In genomic region chr7:114416089-114416990, GRCh38 we compare ENCODE assay signal across 14 cellular contexts. TPM values are rescaled to one million over a fixed set of nuclear protein-coding genes. Genes with fewer than 3 reads are reported as not detected.
DNase-seq lines count a peak whose midpoint lies in the region; ATAC-seq and TF ChIP-seq lines count a peak whose summit lies in the region.
"Had no signal": no experiment of that assay in that cellular context is flagged by ENCODE, and none has a peak within 500 bp of the region (broad histone marks: within the 10 kb centered on the region; RNA-seq: fewer than 3 reads in every experiment).

No MANE protein-coding gene starts in this region.

- H3K27ac ChIP-seq in ascending aorta (peak overlapping the region; percentile 62 to 68), lower lobe of right lung (no peak overlapping the region), upper lobe of right lung (no peak overlapping the region), RWPE1 (no peak overlapping the region), neural progenitor cell (no peak overlapping the region)

- DNase-seq in NCI-H510A treated with DMSO at 0.1 percent for 48 hours (lab: John Stamatoyannopoulos, UW): peak; percentile 52
- DNase-seq in NCI-H510A (lab: John Stamatoyannopoulos, UW): no peak
- no peak for DNase-seq in ascending aorta (ENCODE audit: low spot score in 2 of 2)
- no peak for DNase-seq in lower lobe of right lung
- DNase-seq in upper lobe of right lung: no peak
- no peak for DNase-seq in RWPE1 (ENCODE audit: low spot score)
- DNase-seq in neural progenitor cell (ENCODE audit: low spot score): no peak
- no peak for DNase-seq in medulla oblongata (ENCODE audit: extremely low spot score)
- DNase-seq: activated B cell treated with CpG ODN at 0.5 μM for 24 hours; activated T-cell treated with anti-CD3 and anti-CD28 coated beads for 4 hours; endodermal cell; natural killer cell; stimulated activated CD4-positive, alpha-beta T cell treated with anti-CD3 and anti-CD28 coated beads, Interleukin-2, amount 100 ng/mL, for 24 hours; stimulated activated naive CD8-positive, alpha-beta T cell treated with anti-CD3 and anti-CD28 coated beads, Interleukin-15, Interleukin-2, amounts not matched to agents 100 U/mL and 50 U/mL, for 24 hours had no signal

- H3F3A ChIP-seq in neural progenitor cell (ENCODE audit: low read depth): no peaks in the 10 kb centered on the region

- H2AFZ ChIP-seq in neural progenitor cell (replicated peaks): no peak overlapping the region

- H3K4me2 ChIP-seq in neural progenitor cell: no peak overlapping the region

- TF ChIP-seq CTCF in ascending aorta (IDR thresholded peaks at IDR 0.05) (no peak), lower lobe of right lung (IDR thresholded peaks at IDR 0.05) (no peak), upper lobe of right lung (IDR thresholded peaks at IDR 0.05) (no peak), RWPE1 (conservative IDR thresholded peaks at IDR 0.05; ENCODE audit: low read depth) (no peak), neural progenitor cell (IDR thresholded peaks at IDR 0.05) (no peak)

- H3K4me3 ChIP-seq in ascending aorta (peak overlapping the region; percentile 14 to 66), lower lobe of right lung (peak overlapping the region; percentile 19), upper lobe of right lung (peak overlapping the region; percentile 23), neural progenitor cell (no peak overlapping the region)

- H3K79me2 ChIP-seq in neural progenitor cell (ENCODE audit: low read depth): no peaks in the 10 kb centered on the region

- H3K9me3 Mint-ChIP-seq in neural progenitor cell: no peaks in the 10 kb centered on the region
- H3K9me3 Mint-ChIP-seq: activated B cell treated with CpG ODN at 0.5 μM for 24 hours, endodermal cell had no signal

- no peak overlapping the region for H3K4me3 Mint-ChIP-seq in neural progenitor cell
- H3K4me3 Mint-ChIP-seq: activated B cell treated with CpG ODN at 0.5 μM for 24 hours, endodermal cell, natural killer cell had no signal

- H3K27me3 Mint-ChIP-seq in neural progenitor cell (ENCODE audit: insufficient read depth, low read depth): no peaks in the 10 kb centered on the region
- H3K27me3 Mint-ChIP-seq: activated B cell treated with CpG ODN at 0.5 μM for 24 hours had no signal

- no peak overlapping the region for H3K9ac ChIP-seq in neural progenitor cell

- H3K36me3 ChIP-seq in ascending aorta (no peaks in the 10 kb centered on the region), lower lobe of right lung (no peaks in the 10 kb centered on the region), upper lobe of right lung (no peaks in the 10 kb centered on the region), neural progenitor cell (no peaks in the 10 kb centered on the region)

- H3K27me3 ChIP-seq in ascending aorta: no peaks in the 10 kb centered on the region
- no peaks in the 10 kb centered on the region for H3K27me3 ChIP-seq in lower lobe of right lung (ENCODE audit: low read depth)
- no peaks in the 10 kb centered on the region for H3K27me3 ChIP-seq in upper lobe of right lung
- H3K27me3 ChIP-seq in neural progenitor cell: no peaks in the 10 kb centered on the region

- H3K9me3 ChIP-seq in ascending aorta (no peaks in the 10 kb centered on the region), lower lobe of right lung (no peaks in the 10 kb centered on the region), upper lobe of right lung (no peaks in the 10 kb centered on the region), neural progenitor cell (ENCODE audit: low read depth) (no peaks in the 10 kb centered on the region)

- no peak overlapping the region for H3K27ac Mint-ChIP-seq in neural progenitor cell
- H3K27ac Mint-ChIP-seq: activated B cell treated with CpG ODN at 0.5 μM for 24 hours, endodermal cell, natural killer cell had no signal

- no peaks in the 10 kb centered on the region for H4K20me1 ChIP-seq in neural progenitor cell (ENCODE audit: low read depth)

- H3K36me3 Mint-ChIP-seq in neural progenitor cell: no peaks in the 10 kb centered on the region
- H3K36me3 Mint-ChIP-seq: natural killer cell had no signal

- CTCF ChIA-PET in RWPE1 (lab: Yijun Ruan, JAX): interaction anchor here (0.5 kb wide), 1 partner anchor 793 kb away, joined by 3 read pairs; no protein-coding TSS in a partner anchor

- ATAC-seq in lower lobe of right lung (peak in 1 of 2 donors; percentile 81), upper lobe of right lung (peak; percentile 58)
- ATAC-seq: natural killer cell; stimulated activated naive CD8-positive, alpha-beta T cell treated with anti-CD3 and anti-CD28 coated beads, Interleukin-15, Interleukin-2, amounts not matched to agents 100 U/mL and 50 U/mL, for 24 hours had no signal

- H3K4me1 Mint-ChIP-seq in neural progenitor cell: peaks cover 32% of the 10 kb centered on the region
- H3K4me1 Mint-ChIP-seq: activated B cell treated with CpG ODN at 0.5 μM for 24 hours, natural killer cell had no signal

- peaks cover 0 to 3% of the 10 kb centered on the region in 2 donors for H3K4me1 ChIP-seq in ascending aorta
- H3K4me1 ChIP-seq in lower lobe of right lung: peaks cover 4% of the 10 kb centered on the region
- H3K4me1 ChIP-seq in upper lobe of right lung: no peaks in the 10 kb centered on the region
- peaks cover 11% of the 10 kb centered on the region for H3K4me1 ChIP-seq in neural progenitor cell

- intact Hi-C loops in ascending aorta (cut with DNase I) (loop anchor here (10.0 kb wide), 2 partner anchors 118 to 508 kb away; partner anchors contain the start of gene MDFIC), lower lobe of right lung (cut with DNase I) (no loop called here), upper lobe of right lung (cut with DNase I) (no loop called here)

- POLR2A ChIA-PET in RWPE1 (lab: Yijun Ruan, JAX; ENCODE audit: low non-redundant PET): no interaction called here

RNA-seq across cellular contexts. Expression of gene FOXP2, which starts 1.7 kb away (rescaled TPM):
- total RNA-seq in ascending aorta: 11.0 TPM
- 10.1 TPM for total RNA-seq in lower lobe of right lung
- 7.6 TPM for total RNA-seq in upper lobe of right lung
- total RNA-seq in neural progenitor cell (ENCODE audit: low replicate concordance): 0.25 and 1.1 TPM in 2 replicates
- total RNA-seq: activated B cell treated with CpG ODN at 0.5 μM for 24 hours, natural killer cell had no signal

Comparison
In these comparisons a context has a peak if more than half of its experiments do, and no peak if none do; other contexts are left out.
1. H3K27ac ChIP-seq: peak in ascending aorta (2 of 2); none in lower lobe of right lung (single experiment), upper lobe of right lung (single experiment), RWPE1 (single experiment) and neural progenitor cell (single experiment).